ENCODE assay signal across 1 cellular context in the genomic region with DNA sequence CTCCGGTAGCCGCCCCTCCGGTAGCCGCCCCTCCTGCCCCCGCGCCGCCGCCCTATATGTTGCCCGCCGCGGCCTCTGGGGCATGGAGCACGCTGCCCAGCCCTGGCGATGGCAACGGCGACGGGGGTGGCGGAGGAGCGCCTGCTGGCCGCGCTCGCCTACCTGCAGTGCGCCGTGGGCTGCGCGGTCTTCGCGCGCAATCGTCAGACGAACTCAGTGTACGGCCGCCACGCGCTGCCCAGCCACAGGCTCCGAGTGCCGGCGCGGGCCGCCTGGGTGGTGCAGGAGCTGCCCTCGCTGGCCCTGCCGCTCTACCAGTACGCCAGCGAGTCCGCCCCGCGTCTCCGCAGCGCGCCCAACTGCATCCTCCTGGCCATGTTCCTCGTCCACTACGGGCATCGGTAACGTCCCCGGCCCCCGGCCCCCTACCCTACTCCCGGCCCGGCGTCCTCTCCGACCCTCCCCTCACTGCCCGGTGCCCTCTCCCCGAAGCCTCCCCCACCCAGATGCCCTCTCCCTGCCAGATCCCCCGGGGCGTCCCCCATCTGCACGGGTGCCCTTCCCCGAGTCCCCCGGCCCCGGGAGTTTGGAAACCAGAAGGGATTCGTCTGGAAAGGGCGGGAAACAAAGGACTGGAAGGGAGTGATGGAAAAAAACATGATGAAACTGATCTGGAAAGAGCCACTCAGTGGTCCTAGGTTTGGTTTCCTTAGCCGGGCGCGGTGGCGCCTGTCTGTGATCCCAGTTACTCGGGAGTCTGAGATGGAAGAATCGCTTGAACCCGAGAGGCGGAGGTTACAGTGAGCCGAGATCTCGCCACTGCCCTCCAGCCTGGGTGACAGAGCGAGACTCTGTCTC.
TF ChIP-seq lines count a peak whose summit lies in the region.

No MANE protein-coding gene starts in this region.

TF ChIP-seq in HEK293, 187 proteins besides CTCF, POLR2A, EP300 and RAD21 (continued from another document and continues in another):
- TF ChIP-seq, protein P1, sequence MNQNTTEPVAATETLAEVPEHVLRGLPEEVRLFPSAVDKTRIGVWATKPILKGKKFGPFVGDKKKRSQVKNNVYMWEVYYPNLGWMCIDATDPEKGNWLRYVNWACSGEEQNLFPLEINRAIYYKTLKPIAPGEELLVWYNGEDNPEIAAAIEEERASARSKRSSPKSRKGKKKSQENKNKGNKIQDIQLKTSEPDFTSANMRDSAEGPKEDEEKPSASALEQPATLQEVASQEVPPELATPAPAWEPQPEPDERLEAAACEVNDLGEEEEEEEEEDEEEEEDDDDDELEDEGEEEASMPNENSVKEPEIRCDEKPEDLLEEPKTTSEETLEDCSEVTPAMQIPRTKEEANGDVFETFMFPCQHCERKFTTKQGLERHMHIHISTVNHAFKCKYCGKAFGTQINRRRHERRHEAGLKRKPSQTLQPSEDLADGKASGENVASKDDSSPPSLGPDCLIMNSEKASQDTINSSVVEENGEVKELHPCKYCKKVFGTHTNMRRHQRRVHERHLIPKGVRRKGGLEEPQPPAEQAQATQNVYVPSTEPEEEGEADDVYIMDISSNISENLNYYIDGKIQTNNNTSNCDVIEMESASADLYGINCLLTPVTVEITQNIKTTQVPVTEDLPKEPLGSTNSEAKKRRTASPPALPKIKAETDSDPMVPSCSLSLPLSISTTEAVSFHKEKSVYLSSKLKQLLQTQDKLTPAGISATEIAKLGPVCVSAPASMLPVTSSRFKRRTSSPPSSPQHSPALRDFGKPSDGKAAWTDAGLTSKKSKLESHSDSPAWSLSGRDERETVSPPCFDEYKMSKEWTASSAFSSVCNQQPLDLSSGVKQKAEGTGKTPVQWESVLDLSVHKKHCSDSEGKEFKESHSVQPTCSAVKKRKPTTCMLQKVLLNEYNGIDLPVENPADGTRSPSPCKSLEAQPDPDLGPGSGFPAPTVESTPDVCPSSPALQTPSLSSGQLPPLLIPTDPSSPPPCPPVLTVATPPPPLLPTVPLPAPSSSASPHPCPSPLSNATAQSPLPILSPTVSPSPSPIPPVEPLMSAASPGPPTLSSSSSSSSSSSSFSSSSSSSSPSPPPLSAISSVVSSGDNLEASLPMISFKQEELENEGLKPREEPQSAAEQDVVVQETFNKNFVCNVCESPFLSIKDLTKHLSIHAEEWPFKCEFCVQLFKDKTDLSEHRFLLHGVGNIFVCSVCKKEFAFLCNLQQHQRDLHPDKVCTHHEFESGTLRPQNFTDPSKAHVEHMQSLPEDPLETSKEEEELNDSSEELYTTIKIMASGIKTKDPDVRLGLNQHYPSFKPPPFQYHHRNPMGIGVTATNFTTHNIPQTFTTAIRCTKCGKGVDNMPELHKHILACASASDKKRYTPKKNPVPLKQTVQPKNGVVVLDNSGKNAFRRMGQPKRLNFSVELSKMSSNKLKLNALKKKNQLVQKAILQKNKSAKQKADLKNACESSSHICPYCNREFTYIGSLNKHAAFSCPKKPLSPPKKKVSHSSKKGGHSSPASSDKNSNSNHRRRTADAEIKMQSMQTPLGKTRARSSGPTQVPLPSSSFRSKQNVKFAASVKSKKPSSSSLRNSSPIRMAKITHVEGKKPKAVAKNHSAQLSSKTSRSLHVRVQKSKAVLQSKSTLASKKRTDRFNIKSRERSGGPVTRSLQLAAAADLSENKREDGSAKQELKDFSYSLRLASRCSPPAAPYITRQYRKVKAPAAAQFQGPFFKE (tag by site-specific recombination; IDR thresholded peaks at IDR 0.05; ENCODE audit: borderline replicate concordance) = peak; percentile 72; the same call in 1 of the 2 replicates
- TF ChIP-seq, protein P2, sequence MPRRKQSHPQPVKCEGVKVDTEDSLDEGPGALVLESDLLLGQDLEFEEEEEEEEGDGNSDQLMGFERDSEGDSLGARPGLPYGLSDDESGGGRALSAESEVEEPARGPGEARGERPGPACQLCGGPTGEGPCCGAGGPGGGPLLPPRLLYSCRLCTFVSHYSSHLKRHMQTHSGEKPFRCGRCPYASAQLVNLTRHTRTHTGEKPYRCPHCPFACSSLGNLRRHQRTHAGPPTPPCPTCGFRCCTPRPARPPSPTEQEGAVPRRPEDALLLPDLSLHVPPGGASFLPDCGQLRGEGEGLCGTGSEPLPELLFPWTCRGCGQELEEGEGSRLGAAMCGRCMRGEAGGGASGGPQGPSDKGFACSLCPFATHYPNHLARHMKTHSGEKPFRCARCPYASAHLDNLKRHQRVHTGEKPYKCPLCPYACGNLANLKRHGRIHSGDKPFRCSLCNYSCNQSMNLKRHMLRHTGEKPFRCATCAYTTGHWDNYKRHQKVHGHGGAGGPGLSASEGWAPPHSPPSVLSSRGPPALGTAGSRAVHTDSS (tag by site-specific recombination; IDR thresholded peaks at IDR 0.05) = no peak
- TF ChIP-seq WT1 (tag by site-specific recombination; IDR thresholded peaks at IDR 0.05) (no peak), ZNF433 (tag by site-specific recombination; IDR thresholded peaks at IDR 0.05; ENCODE audit: low read depth) (no peak), REPIN1 (tag by site-specific recombination; IDR thresholded peaks at IDR 0.05; ENCODE audit: low read depth) (no peak), ZNF426 (tag by site-specific recombination; IDR thresholded peaks at IDR 0.05) (no peak), RBAK (tag by site-specific recombination; IDR thresholded peaks at IDR 0.05) (no peak), EGR2 (tag by site-specific recombination; IDR thresholded peaks at IDR 0.05; ENCODE audit: low read depth) (peak; percentile 90), ZIC2 (tag by site-specific recombination; IDR thresholded peaks at IDR 0.05) (peak; percentile 48), KLF9 (tag by site-specific recombination; IDR thresholded peaks at IDR 0.05; ENCODE audit: low read depth) (no peak; the same call in 1 of the 2 replicates), SP7 (tag by site-specific recombination; IDR thresholded peaks at IDR 0.05) (no peak), MYNN (tag by site-specific recombination; IDR thresholded peaks at IDR 0.05; ENCODE audit: borderline replicate concordance) (no peak), ZNF184 (tag by site-specific recombination; IDR thresholded peaks at IDR 0.05) (no peak), ZBTB17 (tag by site-specific recombination; IDR thresholded peaks at IDR 0.05) (peak; percentile 48; the same call in 1 of the 2 replicates), ZFP3 (tag by site-specific recombination; IDR thresholded peaks at IDR 0.05; ENCODE audit: low read depth) (no peak), SP3 (tag by site-specific recombination; IDR thresholded peaks at IDR 0.05) (peak; percentile 36; the same call in 1 of the 2 replicates), ZBTB1 (tag by site-specific recombination; IDR thresholded peaks at IDR 0.05) (no peak), ZNF112 (tag by site-specific recombination; IDR thresholded peaks at IDR 0.05) (no peak), ZNF837 (tag by site-specific recombination; IDR thresholded peaks at IDR 0.05) (no peak; the same call in 1 of the 2 replicates), ZNF677 (tag by site-specific recombination; IDR thresholded peaks at IDR 0.05) (no peak), ZBTB26 (tag by site-specific recombination; optimal IDR thresholded peaks at IDR 0.05) (peak; percentile 98), GLI4 (tag by site-specific recombination; IDR thresholded peaks at IDR 0.05) (0 out of 2 replicates have a peak, but pooled peaks have one; percentile 11), MEIS1 (CRISPR knock-in tag; IDR thresholded peaks at IDR 0.05; ENCODE audit: borderline replicate concordance) (no peak), ZNF791 (tag by site-specific recombination; IDR thresholded peaks at IDR 0.05) (no peak), ZNF555 (tag by site-specific recombination; conservative IDR thresholded peaks at IDR 0.05) (no peak), ZFHX2 (tag by site-specific recombination; conservative IDR thresholded peaks at IDR 0.05) (peak; percentile 90), SCRT2 (tag by site-specific recombination; IDR thresholded peaks at IDR 0.05) (no peak; the same call in 1 of the 2 replicates), ZNF639 (tag by site-specific recombination; IDR thresholded peaks at IDR 0.05) (no peak), ZNF223 (tag by site-specific recombination; IDR thresholded peaks at IDR 0.05) (no peak), ZNF654 (tag by site-specific recombination; IDR thresholded peaks at IDR 0.05; ENCODE audit: low read depth) (no peak), ZNF114 (tag by site-specific recombination; IDR thresholded peaks at IDR 0.05) (no peak), ZNF174 (tag by site-specific recombination; IDR thresholded peaks at IDR 0.05) (no peak)
- TF ChIP-seq, protein P3, sequence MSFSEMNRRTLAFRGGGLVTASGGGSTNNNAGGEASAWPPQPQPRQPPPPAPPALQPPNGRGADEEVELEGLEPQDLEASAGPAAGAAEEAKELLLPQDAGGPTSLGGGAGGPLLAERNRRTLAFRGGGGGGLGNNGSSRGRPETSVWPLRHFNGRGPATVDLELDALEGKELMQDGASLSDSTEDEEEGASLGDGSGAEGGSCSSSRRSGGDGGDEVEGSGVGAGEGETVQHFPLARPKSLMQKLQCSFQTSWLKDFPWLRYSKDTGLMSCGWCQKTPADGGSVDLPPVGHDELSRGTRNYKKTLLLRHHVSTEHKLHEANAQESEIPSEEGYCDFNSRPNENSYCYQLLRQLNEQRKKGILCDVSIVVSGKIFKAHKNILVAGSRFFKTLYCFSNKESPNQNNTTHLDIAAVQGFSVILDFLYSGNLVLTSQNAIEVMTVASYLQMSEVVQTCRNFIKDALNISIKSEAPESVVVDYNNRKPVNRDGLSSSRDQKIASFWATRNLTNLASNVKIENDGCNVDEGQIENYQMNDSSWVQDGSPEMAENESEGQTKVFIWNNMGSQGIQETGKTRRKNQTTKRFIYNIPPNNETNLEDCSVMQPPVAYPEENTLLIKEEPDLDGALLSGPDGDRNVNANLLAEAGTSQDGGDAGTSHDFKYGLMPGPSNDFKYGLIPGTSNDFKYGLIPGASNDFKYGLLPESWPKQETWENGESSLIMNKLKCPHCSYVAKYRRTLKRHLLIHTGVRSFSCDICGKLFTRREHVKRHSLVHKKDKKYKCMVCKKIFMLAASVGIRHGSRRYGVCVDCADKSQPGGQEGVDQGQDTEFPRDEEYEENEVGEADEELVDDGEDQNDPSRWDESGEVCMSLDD (tag by site-specific recombination; IDR thresholded peaks at IDR 0.05) = no peak
- TF ChIP-seq, protein P4, sequence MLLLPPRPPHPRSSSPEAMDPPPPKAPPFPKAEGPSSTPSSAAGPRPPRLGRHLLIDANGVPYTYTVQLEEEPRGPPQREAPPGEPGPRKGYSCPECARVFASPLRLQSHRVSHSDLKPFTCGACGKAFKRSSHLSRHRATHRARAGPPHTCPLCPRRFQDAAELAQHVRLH (tag by site-specific recombination; IDR thresholded peaks at IDR 0.05) = no peak
- TF ChIP-seq, protein P5, sequence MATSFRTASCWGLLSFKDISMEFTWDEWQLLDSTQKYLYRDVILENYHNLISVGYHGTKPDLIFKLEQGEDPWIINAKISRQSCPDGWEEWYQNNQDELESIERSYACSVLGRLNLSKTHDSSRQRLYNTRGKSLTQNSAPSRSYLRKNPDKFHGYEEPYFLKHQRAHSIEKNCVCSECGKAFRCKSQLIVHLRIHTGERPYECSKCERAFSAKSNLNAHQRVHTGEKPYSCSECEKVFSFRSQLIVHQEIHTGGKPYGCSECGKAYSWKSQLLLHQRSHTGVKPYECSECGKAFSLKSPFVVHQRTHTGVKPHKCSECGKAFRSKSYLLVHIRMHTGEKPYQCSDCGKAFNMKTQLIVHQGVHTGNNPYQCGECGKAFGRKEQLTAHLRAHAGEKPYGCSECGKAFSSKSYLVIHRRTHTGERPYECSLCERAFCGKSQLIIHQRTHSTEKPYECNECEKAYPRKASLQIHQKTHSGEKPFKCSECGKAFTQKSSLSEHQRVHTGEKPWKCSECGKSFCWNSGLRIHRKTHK (tag by site-specific recombination; IDR thresholded peaks at IDR 0.05) = no peak
- TF ChIP-seq, protein P6, sequence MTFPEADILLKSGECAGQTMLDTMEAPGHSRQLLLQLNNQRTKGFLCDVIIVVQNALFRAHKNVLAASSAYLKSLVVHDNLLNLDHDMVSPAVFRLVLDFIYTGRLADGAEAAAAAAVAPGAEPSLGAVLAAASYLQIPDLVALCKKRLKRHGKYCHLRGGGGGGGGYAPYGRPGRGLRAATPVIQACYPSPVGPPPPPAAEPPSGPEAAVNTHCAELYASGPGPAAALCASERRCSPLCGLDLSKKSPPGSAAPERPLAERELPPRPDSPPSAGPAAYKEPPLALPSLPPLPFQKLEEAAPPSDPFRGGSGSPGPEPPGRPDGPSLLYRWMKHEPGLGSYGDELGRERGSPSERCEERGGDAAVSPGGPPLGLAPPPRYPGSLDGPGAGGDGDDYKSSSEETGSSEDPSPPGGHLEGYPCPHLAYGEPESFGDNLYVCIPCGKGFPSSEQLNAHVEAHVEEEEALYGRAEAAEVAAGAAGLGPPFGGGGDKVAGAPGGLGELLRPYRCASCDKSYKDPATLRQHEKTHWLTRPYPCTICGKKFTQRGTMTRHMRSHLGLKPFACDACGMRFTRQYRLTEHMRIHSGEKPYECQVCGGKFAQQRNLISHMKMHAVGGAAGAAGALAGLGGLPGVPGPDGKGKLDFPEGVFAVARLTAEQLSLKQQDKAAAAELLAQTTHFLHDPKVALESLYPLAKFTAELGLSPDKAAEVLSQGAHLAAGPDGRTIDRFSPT (tag by site-specific recombination; IDR thresholded peaks at IDR 0.05) = no peak
- TF ChIP-seq, protein P7, sequence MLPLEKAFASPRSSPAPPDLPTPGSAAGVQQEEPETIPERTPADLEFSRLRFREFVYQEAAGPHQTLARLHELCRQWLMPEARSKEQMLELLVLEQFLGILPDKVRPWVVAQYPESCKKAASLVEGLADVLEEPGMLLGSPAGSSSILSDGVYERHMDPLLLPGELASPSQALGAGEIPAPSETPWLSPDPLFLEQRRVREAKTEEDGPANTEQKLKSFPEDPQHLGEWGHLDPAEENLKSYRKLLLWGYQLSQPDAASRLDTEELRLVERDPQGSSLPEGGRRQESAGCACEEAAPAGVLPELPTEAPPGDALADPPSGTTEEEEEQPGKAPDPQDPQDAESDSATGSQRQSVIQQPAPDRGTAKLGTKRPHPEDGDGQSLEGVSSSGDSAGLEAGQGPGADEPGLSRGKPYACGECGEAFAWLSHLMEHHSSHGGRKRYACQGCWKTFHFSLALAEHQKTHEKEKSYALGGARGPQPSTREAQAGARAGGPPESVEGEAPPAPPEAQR (tag by site-specific recombination; IDR thresholded peaks at IDR 0.05) = no peak
